Comparison of ENCODE assay signal across 20 cellular contexts in genomic region chr18:8029061-8029460, GRCh38.
A peak's percentile ranks its signal among the peaks of the same experiment; 100 is the strongest.
DNase-seq lines count a peak whose midpoint lies in the region; ATAC-seq, FAIRE-seq and TF ChIP-seq lines count a peak whose summit lies in the region.
"Had no signal": no experiment of that assay in that cellular context is flagged by ENCODE, and none has a peak within 500 bp of the region (broad histone marks: within the 10 kb centered on the region; RNA-seq: fewer than 3 reads in every experiment).

No MANE protein-coding gene starts in this region.

- H3K4me3 Mint-ChIP-seq in stimulated activated effector memory CD8-positive, alpha-beta T cell treated with anti-CD3 and anti-CD28 coated beads, Interleukin-12 subunit alpha, Interleukin-12 subunit beta, amount 100 ng/mL, for 72 hours: no peak overlapping the region
- H3K4me3 Mint-ChIP-seq: CD4-positive, alpha-beta memory T cell had no signal

- ATAC-seq in RWPE2 (ENCODE audit: low read depth) (no peak), lung (ENCODE audit: insufficient read depth, low FRiP score) (no peak), HG03442 (IDR thresholded peaks at IDR 0.05; ENCODE audit: unreplicated experiment) (no peak)
- ATAC-seq in stimulated activated effector memory CD8-positive, alpha-beta T cell treated with anti-CD3 and anti-CD28 coated beads, Interleukin-12 subunit alpha, Interleukin-12 subunit beta, amount 100 ng/mL, for 72 hours: no peak
- ATAC-seq: Panc1, SK-N-SH treated with all-trans-retinoic acid at 6 μM for 48 hours had no signal

- no peaks in the 10 kb centered on the region for H3K4me1 ChIP-seq in RWPE2 (ENCODE audit: insufficient read depth, poor library complexity, severe bottlenecking)
- H3K4me1 ChIP-seq in lung (ENCODE audit: control insufficient read depth in 2 of 2, insufficient read depth in 2 of 2, low read length in 2 of 2): peaks cover 4 to 12% of the 10 kb centered on the region in 2 donors
- H3K4me1 ChIP-seq: BE2C had no signal

- no peaks in the 10 kb centered on the region for H3K36me3 Mint-ChIP-seq in stimulated activated effector memory CD8-positive, alpha-beta T cell treated with anti-CD3 and anti-CD28 coated beads, Interleukin-12 subunit alpha, Interleukin-12 subunit beta, amount 100 ng/mL, for 72 hours
- H3K36me3 Mint-ChIP-seq: CD4-positive, alpha-beta memory T cell had no signal

- FAIRE-seq in urothelium cell line (lab: Jason Lieb, UNC): peak; percentile 97
- FAIRE-seq: GM12892, GM19239 had no signal

- no peak for TF ChIP-seq CTCF in RWPE2 (IDR thresholded peaks at IDR 0.05; ENCODE audit: poor library complexity, severe bottlenecking)
- TF ChIP-seq CTCF in lung (IDR thresholded peaks at IDR 0.05; ENCODE audit: control extremely low read depth, extremely low read depth): no peak

- H3K4me3 ChIP-seq in RWPE2 (ENCODE audit: severe bottlenecking): no peak overlapping the region
- no peak overlapping the region for H3K4me3 ChIP-seq in lung

- H3K9me3 Mint-ChIP-seq in stimulated activated effector memory CD8-positive, alpha-beta T cell treated with anti-CD3 and anti-CD28 coated beads, Interleukin-12 subunit alpha, Interleukin-12 subunit beta, amount 100 ng/mL, for 72 hours: peaks cover 8% of the 10 kb centered on the region

- H3K27me3 ChIP-seq in RWPE2 (ENCODE audit: insufficient read depth, poor library complexity, severe bottlenecking) (no peaks in the 10 kb centered on the region), lung (ENCODE audit: control insufficient read depth, insufficient read depth) (no peaks in the 10 kb centered on the region)
- H3K27me3 ChIP-seq: BE2C had no signal

- H3K4me1 Mint-ChIP-seq in stimulated activated effector memory CD8-positive, alpha-beta T cell treated with anti-CD3 and anti-CD28 coated beads, Interleukin-12 subunit alpha, Interleukin-12 subunit beta, amount 100 ng/mL, for 72 hours: peaks cover 8% of the 10 kb centered on the region

- H3K27ac ChIP-seq in RWPE2 (ENCODE audit: poor library complexity, severe bottlenecking) (no peak overlapping the region), lung (ENCODE audit: low read depth in 1 of 2, low read length in 1 of 2) (no peak overlapping the region)
- H3K27ac ChIP-seq: 22Rv1 had no signal

- H3K9me3 ChIP-seq in RWPE2 (ENCODE audit: severe bottlenecking): no peaks in the 10 kb centered on the region
- H3K9me3 ChIP-seq in lung (ENCODE audit: control insufficient read depth in 2 of 2, insufficient read depth in 1 of 2, low read length in 1 of 2): no peaks in the 10 kb centered on the region
- H3K9me3 ChIP-seq: BE2C had no signal

- H3K36me3 ChIP-seq in RWPE2 (ENCODE audit: low read depth): no peaks in the 10 kb centered on the region
- H3K36me3 ChIP-seq in lung (ENCODE audit: control insufficient read depth in 2 of 2, insufficient read depth in 2 of 2, low read length in 2 of 2): no peaks in the 10 kb centered on the region
- H3K36me3 ChIP-seq: BE2C had no signal

- H3K27ac Mint-ChIP-seq in stimulated activated effector memory CD8-positive, alpha-beta T cell treated with anti-CD3 and anti-CD28 coated beads, Interleukin-12 subunit alpha, Interleukin-12 subunit beta, amount 100 ng/mL, for 72 hours: no peak overlapping the region

- DNase-seq in NCI-H2029 (lab: John Stamatoyannopoulos, UW) (peak; percentile 43), NCI-H2029 treated with DMSO at 0.1 percent for 48 hours (lab: John Stamatoyannopoulos, UW) (no peak), RWPE2 (ENCODE audit: low spot score) (peak; percentile 39), lung (ENCODE audit: low spot score) (peak; percentile 38), urothelium cell line (ENCODE audit: low spot score) (no peak), foreskin melanocyte (no peak)
- DNase-seq in stimulated activated effector memory CD8-positive, alpha-beta T cell treated with anti-CD3 and anti-CD28 coated beads, Interleukin-12 subunit alpha, Interleukin-12 subunit beta, amount 100 ng/mL, for 72 hours (ENCODE audit: low spot score in 2 of 2): no peak
- DNase-seq: BE2C; CD4-positive, alpha-beta memory T cell; HCEC 1CT; NCI-H1105 treated with DMSO at 0.1 percent for 48 hours; NCI-H187; NCI-H524 treated with DMSO at 0.1 percent for 48 hours; SHP77 had no signal

Comparison
In these comparisons a context has a peak if more than half of its experiments do, and no peak if none do; other contexts are left out.
1. DNase-seq: peak in NCI-H2029 (single experiment), RWPE2 (single experiment) and lung (single experiment); none in NCI-H2029 treated with DMSO at 0.1 percent for 48 hours (single experiment), urothelium cell line (single experiment), foreskin melanocyte (single experiment) and stimulated activated effector memory CD8-positive, alpha-beta T cell treated with anti-CD3 and anti-CD28 coated beads, Interleukin-12 subunit alpha, Interleukin-12 subunit beta, amount 100 ng/mL, for 72 hours (0 of 2).